15 cellular contexts compared by ENCODE assay signal in the genomic region with DNA sequence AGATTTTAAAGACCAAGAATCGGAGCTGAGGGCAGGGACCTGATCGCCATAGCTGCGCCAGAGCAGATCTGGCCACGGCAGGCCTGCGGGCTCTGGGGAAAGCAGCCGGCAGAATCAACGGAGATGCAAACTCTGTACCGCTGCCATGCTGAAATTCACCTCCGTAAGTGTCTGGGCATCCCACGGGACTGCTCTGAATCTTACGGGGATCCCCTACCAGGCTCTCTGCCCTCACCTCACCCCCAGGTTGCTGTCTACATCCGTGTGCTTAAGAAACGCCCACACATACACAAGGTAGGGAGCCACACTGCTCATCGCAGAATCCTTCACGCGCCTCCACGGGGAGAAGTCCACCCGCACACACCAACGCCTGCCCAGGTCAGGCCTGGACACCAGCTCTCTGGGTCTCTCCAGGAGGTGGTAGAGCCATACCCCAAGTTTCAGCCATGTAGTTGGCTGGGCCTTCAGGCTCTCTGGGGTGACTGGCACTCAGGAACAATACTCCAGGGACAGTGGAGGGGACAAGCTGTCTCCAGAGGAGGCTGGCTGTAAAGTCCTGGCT.
"Had no signal": no experiment of that assay in that cellular context is flagged by ENCODE, and none has a peak within 500 bp of the region (broad histone marks: within the 10 kb centered on the region; RNA-seq: fewer than 3 reads in every experiment).

No MANE protein-coding gene starts in this region.

- H2AFZ ChIP-seq: parathyroid adenoma had no signal

- H3K36me3 Mint-ChIP-seq: activated naive CD8-positive, alpha-beta T cell had no signal

- H3K4me3 ChIP-seq: breast epithelium, esophagus muscularis mucosa, heart left ventricle, left ventricle myocardium inferior, spleen, suprapubic skin had no signal

- DNase-seq: activated gamma-delta T cell; heart left ventricle; left ventricle myocardium inferior; mesendoderm; right cardiac atrium; spleen; stimulated activated naive CD4-positive, alpha-beta T cell treated with Interleukin-2 at 50 U/mL for 16 hours had no signal

- H3K27ac ChIP-seq: breast epithelium, heart left ventricle, left ventricle myocardium inferior, parathyroid adenoma, spleen, suprapubic skin had no signal

- H3K4me1 ChIP-seq: parathyroid adenoma had no signal

- H3K9me3 Mint-ChIP-seq: T-helper 1 cell treated with Interleukin-12 subunit alpha and Interleukin-12 subunit beta and Interleukin-4 antibody, amounts not matched to agents 30 μg/mL and 1 μg/mL, for 36 hours; type B pancreatic cell had no signal

- H3K27ac Mint-ChIP-seq: activated naive CD8-positive, alpha-beta T cell; type B pancreatic cell had no signal

- H3K4me3 Mint-ChIP-seq: activated naive CD8-positive, alpha-beta T cell; T-helper 1 cell treated with Interleukin-12 subunit alpha and Interleukin-12 subunit beta and Interleukin-4 antibody, amounts not matched to agents 30 μg/mL and 1 μg/mL, for 36 hours; type B pancreatic cell had no signal

- H3K9me3 ChIP-seq: breast epithelium, esophagus muscularis mucosa, heart left ventricle, left ventricle myocardium inferior, spleen, suprapubic skin had no signal

- H3K36me3 ChIP-seq: breast epithelium, suprapubic skin had no signal

- H3K27me3 ChIP-seq: breast epithelium, esophagus muscularis mucosa, heart left ventricle, spleen, suprapubic skin had no signal

- ATAC-seq: activated CD4-positive, CD25-positive, alpha-beta regulatory T cell treated with anti-CD3 and anti-CD28 coated beads, Interleukin-2, amount 50 U/mL, for 24 hours; heart left ventricle had no signal

- H3K27me3 Mint-ChIP-seq: activated naive CD8-positive, alpha-beta T cell; type B pancreatic cell had no signal

- H3K9ac ChIP-seq: parathyroid adenoma had no signal
